Comparison of ENCODE assay signal across 8 cellular contexts in genomic region chr4:102500371-102501175, GRCh38.
DNase-seq lines count a peak whose midpoint lies in the region; ATAC-seq lines count a peak whose summit lies in the region.

No MANE protein-coding gene starts in this region.

- peak overlapping the region; percentile 99 for H3K27ac Mint-ChIP-seq in effector memory CD8-positive, alpha-beta T cell

- no peaks in the 10 kb centered on the region for H3K27me3 Mint-ChIP-seq in effector memory CD8-positive, alpha-beta T cell

- DNase-seq in activated gamma-delta T cell treated with Interleukin-2 at 50 U/mL for 16 hours, result peak; percentile 26
- DNase-seq in activated gamma-delta T cell (lab: John Stamatoyannopoulos, UW), result no peak
- DNase-seq in NCI-H128 (lab: John Stamatoyannopoulos, UW; ENCODE audit: unreplicated experiment), result peak; percentile 0
- peak; percentile 45 for DNase-seq in activated CD4-positive, alpha-beta T cell treated with anti-CD3 and anti-CD28 coated beads for 48 hours
- peak; percentile 32 to 50 (median 43) for DNase-seq in effector memory CD8-positive, alpha-beta T cell
- peak; percentile 79 for DNase-seq in medulla oblongata (ENCODE audit: extremely low spot score)
- peak; percentile 67 for DNase-seq in stimulated activated naive CD8-positive, alpha-beta T cell treated with anti-CD3 and anti-CD28 coated beads, Interleukin-15, Interleukin-2, amounts not matched to agents 100 U/mL and 50 U/mL, for 24 hours

- no peaks in the 10 kb centered on the region for H3K9me3 Mint-ChIP-seq in effector memory CD8-positive, alpha-beta T cell

- H3K4me3 Mint-ChIP-seq in effector memory CD8-positive, alpha-beta T cell, result peak overlapping the region; percentile 90 to 98

- H3K36me3 Mint-ChIP-seq in effector memory CD8-positive, alpha-beta T cell (ENCODE audit: insufficient read depth), result peaks cover 36% of the 10 kb centered on the region

- peak; percentile 32 for ATAC-seq in HG02763 (IDR thresholded peaks at IDR 0.05; ENCODE audit: unreplicated experiment)
- peak; percentile 37 for ATAC-seq in effector memory CD8-positive, alpha-beta T cell (replicated peaks)
- peak; percentile 61 for ATAC-seq in stimulated activated naive CD8-positive, alpha-beta T cell treated with anti-CD3 and anti-CD28 coated beads, Interleukin-15, Interleukin-2, amounts not matched to agents 100 U/mL and 50 U/mL, for 24 hours

- H3K4me1 Mint-ChIP-seq in effector memory CD8-positive, alpha-beta T cell (ENCODE audit: low read depth in 2 of 2), result peaks cover 20 to 32% of the 10 kb centered on the region in 2 donors
